ENCODE assay signal across 1 cellular context in genomic region chr1:182415789-182416188, GRCh38.
A peak's percentile ranks its signal among the peaks of the same experiment; 100 is the strongest.
TF ChIP-seq lines count a peak whose summit lies in the region.

No MANE protein-coding gene starts in this region.

TF ChIP-seq in GM12878, 131 proteins besides CTCF, POLR2A, EP300 and RAD21:
- TF ChIP-seq EED (IDR thresholded peaks at IDR 0.05; ENCODE audit: low read depth) (peak; percentile 68; the same call in 1 of the 2 replicates), RUNX3 (IDR thresholded peaks at IDR 0.05; ENCODE audit: low read length) (0 out of 2 replicates have a peak, but pooled peaks have one; percentile 28), TCF12 (IDR thresholded peaks at IDR 0.05; ENCODE audit: low read depth, low read length) (no peak)
